1 cellular context compared by ENCODE assay signal in genomic region chr11:125091877-125092664, GRCh38.
TF ChIP-seq lines count a peak whose summit lies in the region.

No MANE protein-coding gene starts in this region.

TF ChIP-seq in H1, 55 proteins besides CTCF, POLR2A, EP300 and RAD21:
- TF ChIP-seq TBP (IDR thresholded peaks at IDR 0.05; ENCODE audit: low read depth, low read length) (no peak), KDM5A (IDR thresholded peaks at IDR 0.05; ENCODE audit: low read length) (no peak), NANOG (IDR thresholded peaks at IDR 0.05; ENCODE audit: insufficient read depth, low read depth, low read length, poor library complexity, severe bottlenecking) (no peak), CTBP2 (IDR thresholded peaks at IDR 0.05; ENCODE audit: borderline replicate concordance, insufficient read depth, insufficient read length, low read length) (no peak), FOSL1 (IDR thresholded peaks at IDR 0.05; ENCODE audit: insufficient read depth, low read depth, low read length) (no peak), HDAC2 (IDR thresholded peaks at IDR 0.05; ENCODE audit: borderline replicate concordance in 1 of 2, low read depth in 2 of 2, low read length in 2 of 2) (no peak), POU5F1 (IDR thresholded peaks at IDR 0.05; ENCODE audit: low read depth, low read length) (no peak), SIN3A (conservative IDR thresholded peaks at IDR 0.05 in 1 of 2, IDR thresholded peaks at IDR 0.05 in 1 of 2; ENCODE audit: low read depth in 1 of 2, low read length in 2 of 2) (no peak), TAF1 (IDR thresholded peaks at IDR 0.05; ENCODE audit: low read depth, low read length) (no peak)
- TF ChIP-seq, protein P1, sequence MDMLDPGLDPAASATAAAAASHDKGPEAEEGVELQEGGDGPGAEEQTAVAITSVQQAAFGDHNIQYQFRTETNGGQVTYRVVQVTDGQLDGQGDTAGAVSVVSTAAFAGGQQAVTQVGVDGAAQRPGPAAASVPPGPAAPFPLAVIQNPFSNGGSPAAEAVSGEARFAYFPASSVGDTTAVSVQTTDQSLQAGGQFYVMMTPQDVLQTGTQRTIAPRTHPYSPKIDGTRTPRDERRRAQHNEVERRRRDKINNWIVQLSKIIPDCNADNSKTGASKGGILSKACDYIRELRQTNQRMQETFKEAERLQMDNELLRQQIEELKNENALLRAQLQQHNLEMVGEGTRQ (IDR thresholded peaks at IDR 0.05; ENCODE audit: low read length): no peak
